In the genomic region with DNA sequence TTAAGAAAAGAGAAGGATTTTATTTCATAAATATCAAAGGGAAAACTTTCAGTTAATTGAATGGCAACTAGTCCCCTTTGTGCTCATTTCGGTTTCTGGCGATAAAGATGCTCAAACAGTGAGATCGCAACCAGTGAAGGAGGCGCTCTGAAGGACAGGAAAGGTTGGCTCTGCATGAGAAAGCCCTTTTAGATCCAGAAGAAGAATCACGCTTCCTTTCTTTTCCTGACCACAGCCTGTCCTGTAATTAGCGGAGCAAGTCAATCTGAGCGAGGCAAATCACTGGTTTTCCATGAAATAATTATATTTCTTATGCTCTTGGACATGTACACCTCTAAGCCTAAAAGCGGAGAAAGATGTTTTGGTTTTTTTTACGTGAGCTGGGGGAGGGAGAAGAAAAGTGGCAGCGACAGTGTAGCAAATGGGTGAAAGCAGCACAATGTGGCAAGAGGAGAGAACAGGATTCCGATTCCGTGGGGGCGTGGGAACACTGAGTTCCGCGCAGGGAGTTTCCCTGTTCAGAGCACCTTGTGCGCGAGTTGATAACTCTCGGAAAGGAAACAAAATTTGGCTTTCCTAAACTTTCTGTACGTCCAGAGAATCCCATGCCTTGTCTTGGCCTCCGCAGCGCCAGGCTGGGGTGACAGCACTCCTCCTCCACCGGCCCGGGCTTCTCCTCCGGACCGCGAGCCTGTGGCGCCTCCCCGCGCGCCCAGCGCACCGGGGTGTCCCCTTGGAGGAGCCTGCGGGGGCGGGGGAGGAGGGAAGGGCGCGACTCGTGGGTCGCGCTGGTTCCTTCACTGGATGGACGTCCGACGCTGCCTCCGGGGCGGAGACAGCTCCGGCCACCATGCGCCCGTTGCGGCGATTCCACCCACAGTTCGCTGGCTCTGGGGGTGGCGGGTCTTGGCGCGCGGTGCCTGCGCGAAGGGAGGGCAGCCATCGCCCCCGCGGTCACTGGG, we compare ENCODE assay signal across 1 cellular context.
TF ChIP-seq lines count a peak whose summit lies in the region.

No MANE protein-coding gene starts in this region.

TF ChIP-seq in K562, 482 proteins besides CTCF, POLR2A, EP300 and RAD21 (continued from another document and continues in another):
- TF ChIP-seq HNRNPLL (IDR thresholded peaks at IDR 0.05; ENCODE audit: low read depth, low read length, poor library complexity, severe bottlenecking) (peak; percentile 72), MYC (IDR thresholded peaks at IDR 0.05; ENCODE audit: low read depth, low read length) (peak; percentile 64), MYC (CRISPR knock-in tag; IDR thresholded peaks at IDR 0.05; ENCODE audit: borderline replicate concordance, low read depth) (no peak), PRMT5 (CRISPR knock-in tag; IDR thresholded peaks at IDR 0.05) (no peak), NR3C1 (CRISPR knock-in tag; IDR thresholded peaks at IDR 0.05) (0 out of 2 replicates have a peak, but pooled peaks have one; percentile 21), EP400 (IDR thresholded peaks at IDR 0.05) (peak; percentile 11; the same call in 1 of the 2 replicates), IRF2 (CRISPR knock-in tag; IDR thresholded peaks at IDR 0.05) (no peak), CTBP1 (IDR thresholded peaks at IDR 0.05; ENCODE audit: borderline replicate concordance) (peak; percentile 70), PHB2 (IDR thresholded peaks at IDR 0.05; ENCODE audit: low read depth) (no peak), ATF1 (CRISPR knock-in tag; IDR thresholded peaks at IDR 0.05) (no peak), ATF1 (tag; IDR thresholded peaks at IDR 0.05) (peak; percentile 49), SOX6 (IDR thresholded peaks at IDR 0.05) (no peak), KDM1A (IDR thresholded peaks at IDR 0.05) (peak; percentile 62; a peak in 2 of 4 replicates), ZNF197 (CRISPR knock-in tag; IDR thresholded peaks at IDR 0.05; ENCODE audit: low read depth) (no peak), PHF21A (IDR thresholded peaks at IDR 0.05; ENCODE audit: borderline replicate concordance, low read depth) (peak; percentile 92; the same call in 1 of the 2 replicates), RAD51 (IDR thresholded peaks at IDR 0.05; ENCODE audit: borderline replicate concordance, low read depth) (no peak), ARID1B (IDR thresholded peaks at IDR 0.05) (0 out of 2 replicates have a peak, but pooled peaks have one; percentile 6), NFIC (IDR thresholded peaks at IDR 0.05) (peak; percentile 33; the same call in 1 of the 2 replicates), MIER1 (IDR thresholded peaks at IDR 0.05; ENCODE audit: low read depth) (no peak)
- TF ChIP-seq, protein P1, sequence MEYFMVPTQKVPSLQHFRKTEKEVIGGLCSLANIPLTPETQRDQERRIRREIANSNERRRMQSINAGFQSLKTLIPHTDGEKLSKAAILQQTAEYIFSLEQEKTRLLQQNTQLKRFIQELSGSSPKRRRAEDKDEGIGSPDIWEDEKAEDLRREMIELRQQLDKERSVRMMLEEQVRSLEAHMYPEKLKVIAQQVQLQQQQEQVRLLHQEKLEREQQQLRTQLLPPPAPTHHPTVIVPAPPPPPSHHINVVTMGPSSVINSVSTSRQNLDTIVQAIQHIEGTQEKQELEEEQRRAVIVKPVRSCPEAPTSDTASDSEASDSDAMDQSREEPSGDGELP (CRISPR knock-in tag; IDR thresholded peaks at IDR 0.05; ENCODE audit: borderline replicate concordance) = peak; percentile 61; the same call in 1 of the 2 replicates
- TF ChIP-seq, protein P2, sequence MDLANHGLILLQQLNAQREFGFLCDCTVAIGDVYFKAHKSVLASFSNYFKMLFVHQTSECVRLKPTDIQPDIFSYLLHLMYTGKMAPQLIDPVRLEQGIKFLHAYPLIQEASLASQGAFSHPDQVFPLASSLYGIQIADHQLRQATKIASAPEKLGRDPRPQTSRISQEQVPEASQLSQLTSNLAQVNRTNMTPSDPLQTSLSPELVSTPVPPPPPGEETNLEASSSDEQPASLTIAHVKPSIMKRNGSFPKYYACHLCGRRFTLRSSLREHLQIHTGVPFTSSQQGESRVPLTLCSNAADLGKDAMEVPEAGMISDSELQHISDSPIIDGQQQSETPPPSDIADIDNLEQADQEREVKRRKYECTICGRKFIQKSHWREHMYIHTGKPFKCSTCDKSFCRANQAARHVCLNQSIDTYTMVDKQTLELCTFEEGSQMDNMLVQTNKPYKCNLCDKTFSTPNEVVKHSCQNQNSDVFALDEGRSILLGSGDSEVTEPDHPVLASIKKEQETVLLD (IDR thresholded peaks at IDR 0.05) = 0 out of 2 replicates have a peak, but pooled peaks have one; percentile 44
- TF ChIP-seq, protein P3, sequence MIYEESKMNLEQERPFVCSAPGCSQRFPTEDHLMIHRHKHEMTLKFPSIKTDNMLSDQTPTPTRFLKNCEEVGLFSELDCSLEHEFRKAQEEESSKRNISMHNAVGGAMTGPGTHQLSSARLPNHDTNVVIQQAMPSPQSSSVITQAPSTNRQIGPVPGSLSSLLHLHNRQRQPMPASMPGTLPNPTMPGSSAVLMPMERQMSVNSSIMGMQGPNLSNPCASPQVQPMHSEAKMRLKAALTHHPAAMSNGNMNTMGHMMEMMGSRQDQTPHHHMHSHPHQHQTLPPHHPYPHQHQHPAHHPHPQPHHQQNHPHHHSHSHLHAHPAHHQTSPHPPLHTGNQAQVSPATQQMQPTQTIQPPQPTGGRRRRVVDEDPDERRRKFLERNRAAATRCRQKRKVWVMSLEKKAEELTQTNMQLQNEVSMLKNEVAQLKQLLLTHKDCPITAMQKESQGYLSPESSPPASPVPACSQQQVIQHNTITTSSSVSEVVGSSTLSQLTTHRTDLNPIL (CRISPR knock-in tag; IDR thresholded peaks at IDR 0.05) = no peak
- TF ChIP-seq, protein P4, sequence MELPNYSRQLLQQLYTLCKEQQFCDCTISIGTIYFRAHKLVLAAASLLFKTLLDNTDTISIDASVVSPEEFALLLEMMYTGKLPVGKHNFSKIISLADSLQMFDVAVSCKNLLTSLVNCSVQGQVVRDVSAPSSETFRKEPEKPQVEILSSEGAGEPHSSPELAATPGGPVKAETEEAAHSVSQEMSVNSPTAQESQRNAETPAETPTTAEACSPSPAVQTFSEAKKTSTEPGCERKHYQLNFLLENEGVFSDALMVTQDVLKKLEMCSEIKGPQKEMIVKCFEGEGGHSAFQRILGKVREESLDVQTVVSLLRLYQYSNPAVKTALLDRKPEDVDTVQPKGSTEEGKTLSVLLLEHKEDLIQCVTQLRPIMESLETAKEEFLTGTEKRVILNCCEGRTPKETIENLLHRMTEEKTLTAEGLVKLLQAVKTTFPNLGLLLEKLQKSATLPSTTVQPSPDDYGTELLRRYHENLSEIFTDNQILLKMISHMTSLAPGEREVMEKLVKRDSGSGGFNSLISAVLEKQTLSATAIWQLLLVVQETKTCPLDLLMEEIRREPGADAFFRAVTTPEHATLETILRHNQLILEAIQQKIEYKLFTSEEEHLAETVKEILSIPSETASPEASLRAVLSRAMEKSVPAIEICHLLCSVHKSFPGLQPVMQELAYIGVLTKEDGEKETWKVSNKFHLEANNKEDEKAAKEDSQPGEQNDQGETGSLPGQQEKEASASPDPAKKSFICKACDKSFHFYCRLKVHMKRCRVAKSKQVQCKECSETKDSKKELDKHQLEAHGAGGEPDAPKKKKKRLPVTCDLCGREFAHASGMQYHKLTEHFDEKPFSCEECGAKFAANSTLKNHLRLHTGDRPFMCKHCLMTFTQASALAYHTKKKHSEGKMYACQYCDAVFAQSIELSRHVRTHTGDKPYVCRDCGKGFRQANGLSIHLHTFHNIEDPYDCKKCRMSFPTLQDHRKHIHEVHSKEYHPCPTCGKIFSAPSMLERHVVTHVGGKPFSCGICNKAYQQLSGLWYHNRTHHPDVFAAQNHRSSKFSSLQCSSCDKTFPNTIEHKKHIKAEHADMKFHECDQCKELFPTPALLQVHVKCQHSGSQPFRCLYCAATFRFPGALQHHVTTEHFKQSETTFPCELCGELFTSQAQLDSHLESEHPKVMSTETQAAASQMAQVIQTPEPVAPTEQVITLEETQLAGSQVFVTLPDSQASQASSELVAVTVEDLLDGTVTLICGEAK (IDR thresholded peaks at IDR 0.05) = peak; percentile 58; the same call in 1 of the 2 replicates
- TF ChIP-seq, protein P4 (CRISPR knock-in tag; IDR thresholded peaks at IDR 0.05) = no peak
- TF ChIP-seq, protein P5, sequence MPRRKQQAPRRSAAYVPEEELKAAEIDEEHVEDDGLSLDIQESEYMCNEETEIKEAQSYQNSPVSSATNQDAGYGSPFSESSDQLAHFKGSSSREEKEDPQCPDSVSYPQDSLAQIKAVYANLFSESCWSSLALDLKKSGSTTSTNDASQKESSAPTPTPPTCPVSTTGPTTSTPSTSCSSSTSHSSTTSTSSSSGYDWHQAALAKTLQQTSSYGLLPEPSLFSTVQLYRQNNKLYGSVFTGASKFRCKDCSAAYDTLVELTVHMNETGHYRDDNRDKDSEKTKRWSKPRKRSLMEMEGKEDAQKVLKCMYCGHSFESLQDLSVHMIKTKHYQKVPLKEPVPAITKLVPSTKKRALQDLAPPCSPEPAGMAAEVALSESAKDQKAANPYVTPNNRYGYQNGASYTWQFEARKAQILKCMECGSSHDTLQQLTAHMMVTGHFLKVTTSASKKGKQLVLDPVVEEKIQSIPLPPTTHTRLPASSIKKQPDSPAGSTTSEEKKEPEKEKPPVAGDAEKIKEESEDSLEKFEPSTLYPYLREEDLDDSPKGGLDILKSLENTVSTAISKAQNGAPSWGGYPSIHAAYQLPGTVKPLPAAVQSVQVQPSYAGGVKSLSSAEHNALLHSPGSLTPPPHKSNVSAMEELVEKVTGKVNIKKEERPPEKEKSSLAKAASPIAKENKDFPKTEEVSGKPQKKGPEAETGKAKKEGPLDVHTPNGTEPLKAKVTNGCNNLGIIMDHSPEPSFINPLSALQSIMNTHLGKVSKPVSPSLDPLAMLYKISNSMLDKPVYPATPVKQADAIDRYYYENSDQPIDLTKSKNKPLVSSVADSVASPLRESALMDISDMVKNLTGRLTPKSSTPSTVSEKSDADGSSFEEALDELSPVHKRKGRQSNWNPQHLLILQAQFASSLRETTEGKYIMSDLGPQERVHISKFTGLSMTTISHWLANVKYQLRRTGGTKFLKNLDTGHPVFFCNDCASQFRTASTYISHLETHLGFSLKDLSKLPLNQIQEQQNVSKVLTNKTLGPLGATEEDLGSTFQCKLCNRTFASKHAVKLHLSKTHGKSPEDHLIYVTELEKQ (CRISPR knock-in tag; IDR thresholded peaks at IDR 0.05) = no peak
